Comparison of ENCODE assay signal across 11 cellular contexts in the genomic region with DNA sequence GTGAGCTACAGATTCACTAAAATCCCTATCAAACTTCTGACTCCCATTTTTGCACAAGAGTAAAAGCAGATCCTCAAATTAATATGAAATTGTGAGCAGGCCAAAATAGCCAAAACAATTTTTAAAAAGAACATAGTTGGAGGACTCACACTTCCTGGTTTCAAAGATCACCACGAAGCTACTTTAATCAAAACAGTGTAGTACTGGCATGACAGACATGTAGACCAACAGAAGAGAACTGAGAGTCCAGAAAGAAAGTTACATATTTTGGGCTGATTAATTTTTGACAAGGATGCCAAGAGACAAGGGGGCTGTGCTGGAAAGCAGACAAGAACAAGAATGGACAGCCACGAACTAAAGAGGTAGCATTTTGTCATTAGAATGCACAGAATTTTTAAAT. TPM values are rescaled to one million over a fixed set of nuclear protein-coding genes. Genes with fewer than 3 reads are reported as not detected.
DNase-seq lines count a peak whose midpoint lies in the region; ATAC-seq and TF ChIP-seq lines count a peak whose summit lies in the region.
"Had no signal": no experiment of that assay in that cellular context is flagged by ENCODE, and none has a peak within 500 bp of the region (broad histone marks: within the 10 kb centered on the region; RNA-seq: fewer than 3 reads in every experiment).

No MANE protein-coding gene starts in this region.

- H3K27me3 ChIP-seq in heart right ventricle (no peaks in the 10 kb centered on the region), dorsolateral prefrontal cortex (no peaks in the 10 kb centered on the region)
- H3K27me3 ChIP-seq: upper lobe of left lung had no signal

- H3K4me1 Mint-ChIP-seq in activated T-cell treated with anti-CD3 and anti-CD28 coated beads, Interleukin-2, amount 50 U/mL, for 24 hours (ENCODE audit: low read depth): peaks cover 89% of the 10 kb centered on the region
- peaks cover 41% of the 10 kb centered on the region for H3K4me1 Mint-ChIP-seq in type B pancreatic cell (ENCODE audit: unreplicated experiment)

- TF ChIP-seq CTCF in heart right ventricle (IDR thresholded peaks at IDR 0.05) (no peak), type B pancreatic cell (conservative IDR thresholded peaks at IDR 0.05) (no peak), dorsolateral prefrontal cortex (IDR thresholded peaks at IDR 0.05 in 54 of 56, conservative IDR thresholded peaks at IDR 0.05 in 2 of 56; ENCODE audit: low read depth in 1 of 56, partially characterized antibody in 56 of 56) (no peak)

- peak overlapping the region; percentile 31 for H3K27ac Mint-ChIP-seq in activated T-cell treated with anti-CD3 and anti-CD28 coated beads, Interleukin-2, amount 50 U/mL, for 24 hours
- H3K27ac Mint-ChIP-seq in type B pancreatic cell: peak overlapping the region; percentile 11

- 15 to 18% methylated on average over 2 of the region's 2 CpGs for WGBS in heart right ventricle, 2 donors

- H3K4me3 Mint-ChIP-seq in activated T-cell treated with anti-CD3 and anti-CD28 coated beads, Interleukin-2, amount 50 U/mL, for 24 hours: no peak overlapping the region
- no peak overlapping the region for H3K4me3 Mint-ChIP-seq in type B pancreatic cell

- no peaks in the 10 kb centered on the region for H3K36me3 ChIP-seq in heart right ventricle
- H3K36me3 ChIP-seq: upper lobe of left lung had no signal

- H3K9me3 Mint-ChIP-seq in activated T-cell treated with anti-CD3 and anti-CD28 coated beads, Interleukin-2, amount 50 U/mL, for 24 hours: no peaks in the 10 kb centered on the region
- H3K9me3 Mint-ChIP-seq in type B pancreatic cell: no peaks in the 10 kb centered on the region

- H3K27me3 Mint-ChIP-seq in activated T-cell treated with anti-CD3 and anti-CD28 coated beads, Interleukin-2, amount 50 U/mL, for 24 hours: no peaks in the 10 kb centered on the region
- no peaks in the 10 kb centered on the region for H3K27me3 Mint-ChIP-seq in type B pancreatic cell

- no peaks in the 10 kb centered on the region for H3K9me3 ChIP-seq in heart right ventricle
- H3K9me3 ChIP-seq: upper lobe of left lung had no signal

- no peak for DNase-seq in activated T-cell treated with anti-CD3 and anti-CD28 coated beads, Interleukin-2, amount 50 U/mL, for 24 hours
- DNase-seq in activated T-cell treated with anti-CD3 and anti-CD28 coated beads for 4 hours (no peak), heart right ventricle (no peak), type B pancreatic cell (ENCODE audit: extremely low spot score, unreplicated experiment) (no peak), DMS 273 treated with DMSO at 0.1 percent for 48 hours (lab: John Stamatoyannopoulos, UW) (no peak), retina (no peak), dorsolateral prefrontal cortex (no peak)
- DNase-seq: activated effector memory CD4-positive, alpha-beta T cell treated with Interleukin-2 at 50 U/mL for 16 hours; right cardiac atrium; upper lobe of left lung had no signal

- intact Hi-C loops in heart right ventricle (cut with DNase I) (loop anchor here in 2 of 10 donors (5.0 to 10.0 kb wide), 2 partner anchors 141 to 412 kb away; no protein-coding TSS in a partner anchor), dorsolateral prefrontal cortex (cut with DNase I) (no loop called here)

- H3K36me3 Mint-ChIP-seq in activated T-cell treated with anti-CD3 and anti-CD28 coated beads, Interleukin-2, amount 50 U/mL, for 24 hours (ENCODE audit: low read depth): peaks cover 2% of the 10 kb centered on the region
- no peaks in the 10 kb centered on the region for H3K36me3 Mint-ChIP-seq in type B pancreatic cell

- H3K27ac ChIP-seq in heart right ventricle: peak overlapping the region in 6 of 10 donors; percentile 13 to 47 (median 20)
- peak overlapping the region in 1 of 59 donors; percentile 42 for H3K27ac ChIP-seq in dorsolateral prefrontal cortex

- ATAC-seq in HG03378 (IDR thresholded peaks at IDR 0.05; ENCODE audit: unreplicated experiment): peak; percentile 48
- ATAC-seq in heart right ventricle: peak in 2 of 8 donors; percentile 33 to 50

- H3K4me1 ChIP-seq in heart right ventricle: peaks cover 11 to 90% (median 71%) of the 10 kb centered on the region in 9 donors

- no peak overlapping the region for H3K4me3 ChIP-seq in heart right ventricle
- H3K4me3 ChIP-seq in dorsolateral prefrontal cortex: no peak overlapping the region
- H3K4me3 ChIP-seq: upper lobe of left lung had no signal

RNA-seq across cellular contexts. Expression of a gene that starts 14.2 kb away (rescaled TPM):
- total RNA-seq in heart right ventricle (10 to 100 TPM; 33.8 to 45.8 (median 37.5) TPM), type B pancreatic cell (ENCODE audit: low replicate concordance) (50.7 and 59.2 TPM in 2 replicates), dorsolateral prefrontal cortex (10 to 100 TPM; 28.9 to 62.9 (median 42.7) TPM)
- polyA plus RNA-seq in heart right ventricle: 10 to 100 TPM; 18.0 to 25.9 TPM
